Comparison of ENCODE assay signal across 8 cellular contexts in the genomic region with DNA sequence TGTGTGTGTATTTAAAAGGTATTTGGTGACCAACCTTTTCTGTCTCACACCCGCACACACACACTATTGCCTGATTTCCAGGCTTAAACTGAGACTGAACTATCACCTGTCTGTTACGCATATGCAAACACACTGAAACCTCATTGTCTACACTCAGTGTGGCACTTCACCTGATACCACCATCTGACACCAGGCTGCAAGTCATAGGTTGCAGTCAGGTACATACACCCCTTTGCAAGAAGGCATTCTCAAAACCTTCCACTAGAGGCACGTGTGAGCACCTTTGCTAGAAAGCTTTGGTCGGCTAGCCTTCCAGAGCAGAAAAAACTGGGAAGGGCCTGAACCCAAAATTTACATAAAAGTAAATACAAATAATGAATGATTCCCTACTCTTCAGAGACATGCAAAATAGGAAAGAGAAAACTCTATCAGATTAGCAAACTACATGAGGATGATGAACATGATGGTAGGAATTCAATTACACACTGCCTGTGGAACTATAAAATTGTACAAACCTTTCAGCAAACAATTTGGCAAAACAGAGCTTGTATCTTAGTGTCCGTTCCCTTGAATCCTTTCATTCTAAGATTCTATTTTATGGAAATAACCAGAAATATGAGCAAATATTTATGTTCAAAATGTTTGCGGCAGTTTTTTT. TPM values are rescaled to one million over a fixed set of nuclear protein-coding genes. Genes with fewer than 3 reads are reported as not detected.
DNase-seq lines count a peak whose midpoint lies in the region; ATAC-seq, FAIRE-seq and TF ChIP-seq lines count a peak whose summit lies in the region.

No MANE protein-coding gene starts in this region.

- POLR2A ChIA-PET in AG04449 (lab: Yijun Ruan, JAX) = no interaction called here

- DNase-seq in AG04449 (ENCODE audit: low read depth, low spot score) (no peak), NCI-H345 treated with DMSO at 0.1 percent for 48 hours (lab: John Stamatoyannopoulos, UW; ENCODE audit: unreplicated experiment) (peak; percentile 85), left ventricle myocardium superior (no peak), occipital lobe (lab: John Stamatoyannopoulos, UW) (no peak)
- peak; percentile 37 for DNase-seq in activated naive CD4-positive, alpha-beta T cell treated with anti-CD3 and anti-CD28 coated beads, Interleukin-2, amount 50 U/mL, for 16 hours
- peak; percentile 41 for DNase-seq in stimulated activated CD8-positive, alpha-beta memory T cell treated with anti-CD3 and anti-CD28 coated beads, Interleukin-4, amount 100 ng/mL, for 48 hours

- CTCF ChIA-PET in AG04449 (lab: Yijun Ruan, JAX) = interaction anchor here (0.6 to 2.8 kb wide), 41 partner anchors 7 to 506 kb away, joined by 3 to 24 read pairs (median 5); no protein-coding TSS in a partner anchor

- no peak overlapping the region for H3K4me3 ChIP-seq in AG04449 (ENCODE audit: low read depth, low read length)

- TF ChIP-seq CTCF in AG04449 (IDR thresholded peaks at IDR 0.05; ENCODE audit: insufficient read depth, low read length, missing control alignments) = peak; percentile 77

- ATAC-seq in HG03045 (IDR thresholded peaks at IDR 0.05; ENCODE audit: unreplicated experiment) (peak; percentile 62), left ventricle myocardium superior (peak; percentile 45)

- peak; percentile 93 for FAIRE-seq in G401.6 (lab: Jason Lieb, UNC)

- intact Hi-C loops in left ventricle myocardium superior (cut with micrococcal nuclease) = no loop called here

RNA-seq across cellular contexts. Expression of gene FOXD1, which starts 5.9 kb away (rescaled TPM):
- not detected for total RNA-seq in left ventricle myocardium superior
- 0.94 TPM for total RNA-seq in occipital lobe

RNA-seq across cellular contexts. Expression of gene BTF3, which starts 43.7 kb away (rescaled TPM):
- 386 TPM for total RNA-seq in left ventricle myocardium superior
- 191 TPM for total RNA-seq in occipital lobe

Comparison
In these comparisons a context has a peak if more than half of its experiments do, and no peak if none do; other contexts are left out.
1. DNase-seq: peak in NCI-H345 treated with DMSO at 0.1 percent for 48 hours (single experiment), activated naive CD4-positive, alpha-beta T cell treated with anti-CD3 and anti-CD28 coated beads, Interleukin-2, amount 50 U/mL, for 16 hours (single experiment) and stimulated activated CD8-positive, alpha-beta memory T cell treated with anti-CD3 and anti-CD28 coated beads, Interleukin-4, amount 100 ng/mL, for 48 hours (single experiment); none in AG04449 (single experiment), left ventricle myocardium superior (single experiment) and occipital lobe (single experiment).